ENCODE assay signal across 13 cellular contexts in the genomic region with DNA sequence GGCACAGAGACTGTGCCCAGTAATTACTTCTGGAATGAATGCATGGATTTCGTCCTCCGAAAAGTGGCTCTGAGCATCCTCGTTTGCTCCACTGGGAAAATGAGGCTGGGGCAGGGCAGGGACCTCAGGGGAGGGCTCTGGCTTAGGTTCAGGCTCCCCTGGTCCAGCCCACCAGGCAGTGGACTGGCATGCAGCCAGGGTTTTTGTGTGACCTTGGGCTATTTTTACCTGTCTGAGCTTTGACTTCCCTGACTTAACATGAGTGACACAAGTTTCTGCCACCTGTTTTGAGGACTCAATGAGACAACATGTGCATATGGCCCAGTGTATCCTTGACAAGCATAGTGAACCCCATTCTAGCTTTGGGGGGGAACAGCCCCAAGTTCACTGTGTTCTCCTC. TPM values are rescaled to one million over a fixed set of nuclear protein-coding genes. Genes with fewer than 3 reads are reported as not detected.
DNase-seq lines count a peak whose midpoint lies in the region; ATAC-seq and TF ChIP-seq lines count a peak whose summit lies in the region.
"Had no signal": no experiment of that assay in that cellular context is flagged by ENCODE, and none has a peak within 500 bp of the region (broad histone marks: within the 10 kb centered on the region; RNA-seq: fewer than 3 reads in every experiment).

No MANE protein-coding gene starts in this region.

- H3K9me3 ChIP-seq in tibial artery, result no peaks in the 10 kb centered on the region
- H3K9me3 ChIP-seq: spleen had no signal

- H3K27ac ChIP-seq in RWPE1, result peak overlapping the region; percentile 36; the same call in 1 of the 2 replicates
- peak overlapping the region; percentile 25 to 69 for H3K27ac ChIP-seq in tibial artery
- H3K27ac ChIP-seq: spleen had no signal

- POLR2A ChIA-PET in RWPE1 (lab: Yijun Ruan, JAX; ENCODE audit: low non-redundant PET), result no interaction called here

- no peaks in the 10 kb centered on the region for H3K9me3 Mint-ChIP-seq in activated naive CD8-positive, alpha-beta T cell (ENCODE audit: low read depth)
- no peaks in the 10 kb centered on the region for H3K9me3 Mint-ChIP-seq in activated naive CD8-positive, alpha-beta T cell treated with anti-CD3 and anti-CD28 coated beads for 36 hours
- no peaks in the 10 kb centered on the region for H3K9me3 Mint-ChIP-seq in memory B cell
- no peaks in the 10 kb centered on the region for H3K9me3 Mint-ChIP-seq in activated CD8-positive, alpha-beta memory T cell treated with anti-CD3 and anti-CD28 coated beads, Interleukin-2, amount 10 ng/mL, durations not matched to agents 7 days and 5 days (ENCODE audit: low read depth)

- H3K36me3 ChIP-seq in tibial artery, result peaks cover 0 to 22% (median 0%) of the 10 kb centered on the region in 3 donors

- peaks cover 6 to 28% (median 18%) of the 10 kb centered on the region in 4 donors for H3K4me1 ChIP-seq in tibial artery

- H3K27ac Mint-ChIP-seq in activated naive CD8-positive, alpha-beta T cell, result peak overlapping the region; percentile 54
- no peak overlapping the region for H3K27ac Mint-ChIP-seq in activated naive CD8-positive, alpha-beta T cell treated with anti-CD3 and anti-CD28 coated beads for 36 hours
- H3K27ac Mint-ChIP-seq in memory B cell, result no peak overlapping the region
- no peak overlapping the region for H3K27ac Mint-ChIP-seq in activated CD8-positive, alpha-beta memory T cell treated with anti-CD3 and anti-CD28 coated beads, Interleukin-2, amount 10 ng/mL, durations not matched to agents 7 days and 5 days

- peak overlapping the region; percentile 20 for H3K4me3 Mint-ChIP-seq in activated naive CD8-positive, alpha-beta T cell
- H3K4me3 Mint-ChIP-seq in activated naive CD8-positive, alpha-beta T cell treated with anti-CD3 and anti-CD28 coated beads for 36 hours, result no peak overlapping the region
- peak overlapping the region; percentile 81 for H3K4me3 Mint-ChIP-seq in memory B cell
- no peak overlapping the region for H3K4me3 Mint-ChIP-seq in activated CD8-positive, alpha-beta memory T cell treated with anti-CD3 and anti-CD28 coated beads, Interleukin-2, amount 10 ng/mL, durations not matched to agents 7 days and 5 days

- H3K4me3 ChIP-seq in tibial artery, result peak overlapping the region; percentile 50 to 51

- H3K27me3 Mint-ChIP-seq in activated naive CD8-positive, alpha-beta T cell, result no peaks in the 10 kb centered on the region
- no peaks in the 10 kb centered on the region for H3K27me3 Mint-ChIP-seq in activated naive CD8-positive, alpha-beta T cell treated with anti-CD3 and anti-CD28 coated beads for 36 hours
- no peaks in the 10 kb centered on the region for H3K27me3 Mint-ChIP-seq in memory B cell
- no peaks in the 10 kb centered on the region for H3K27me3 Mint-ChIP-seq in activated CD8-positive, alpha-beta memory T cell treated with anti-CD3 and anti-CD28 coated beads, Interleukin-2, amount 10 ng/mL, durations not matched to agents 7 days and 5 days

- peaks cover 7% of the 10 kb centered on the region for H3K36me3 Mint-ChIP-seq in activated naive CD8-positive, alpha-beta T cell
- peaks cover 14% of the 10 kb centered on the region for H3K36me3 Mint-ChIP-seq in activated naive CD8-positive, alpha-beta T cell treated with anti-CD3 and anti-CD28 coated beads for 36 hours
- H3K36me3 Mint-ChIP-seq in memory B cell, result peaks cover 7% of the 10 kb centered on the region
- no peaks in the 10 kb centered on the region for H3K36me3 Mint-ChIP-seq in activated CD8-positive, alpha-beta memory T cell treated with anti-CD3 and anti-CD28 coated beads, Interleukin-2, amount 10 ng/mL, durations not matched to agents 7 days and 5 days

- intact Hi-C loops in tibial artery (cut with DNase I; ENCODE audit: low total_unique reads), result loop anchor here (10.0 kb wide), 1 partner anchor 148 kb away; no protein-coding TSS in a partner anchor

- no peaks in the 10 kb centered on the region for H3K27me3 ChIP-seq in tibial artery
- H3K27me3 ChIP-seq: spleen had no signal

- CTCF ChIA-PET in RWPE1 (lab: Yijun Ruan, JAX), result interaction anchor here (0.6 to 1.4 kb wide), 11 partner anchors 8 to 1698 kb away, joined by 3 to 6 read pairs (median 4); no protein-coding TSS in a partner anchor
- CTCF ChIA-PET in activated CD8-positive, alpha-beta memory T cell treated with anti-CD3 and anti-CD28 coated beads, Interleukin-2, amount 10 ng/mL, durations not matched to agents 7 days and 5 days (lab: Charles Lee), result interaction anchor here (1.2 to 3.0 kb wide), 8 partner anchors 9 to 302 kb away, joined by 3 to 17 read pairs (median 6); no protein-coding TSS in a partner anchor

- peaks cover 8% of the 10 kb centered on the region for H3K4me1 Mint-ChIP-seq in activated naive CD8-positive, alpha-beta T cell (ENCODE audit: low read depth)
- peaks cover 1% of the 10 kb centered on the region for H3K4me1 Mint-ChIP-seq in activated naive CD8-positive, alpha-beta T cell treated with anti-CD3 and anti-CD28 coated beads for 36 hours
- peaks cover 19% of the 10 kb centered on the region for H3K4me1 Mint-ChIP-seq in memory B cell
- peaks cover 3% of the 10 kb centered on the region for H3K4me1 Mint-ChIP-seq in activated CD8-positive, alpha-beta memory T cell treated with anti-CD3 and anti-CD28 coated beads, Interleukin-2, amount 10 ng/mL, durations not matched to agents 7 days and 5 days

- DNase-seq in activated naive CD8-positive, alpha-beta T cell treated with anti-CD3 and anti-CD28 coated beads for 36 hours, result no peak
- DNase-seq in RWPE1 (ENCODE audit: low spot score), result no peak
- no peak for DNase-seq in memory B cell (ENCODE audit: low spot score in 2 of 2)
- DNase-seq in tibial artery, result no peak
- no peak for DNase-seq in activated CD8-positive, alpha-beta memory T cell treated with anti-CD3 and anti-CD28 coated beads, Interleukin-2, amount 10 ng/mL, durations not matched to agents 7 days and 5 days
- DNase-seq: activated CD4-positive, alpha-beta T cell treated with anti-CD3 and anti-CD28 coated beads, Interleukin-2, amount 50 U/mL, for 4 hours; activated effector memory CD4-positive, alpha-beta T cell treated with anti-CD3 and anti-CD28 coated beads, Interleukin-2, amount 50 U/mL, for 16 hours; NCI-H2081; spleen had no signal

- TF ChIP-seq CTCF in RWPE1 (conservative IDR thresholded peaks at IDR 0.05; ENCODE audit: low read depth), result no peak
- TF ChIP-seq CTCF in tibial artery (IDR thresholded peaks at IDR 0.05), result no peak

- ATAC-seq in memory B cell (ENCODE audit: low read depth) (no peak), GM18907 (IDR thresholded peaks at IDR 0.05; ENCODE audit: unreplicated experiment) (no peak), GM21360 (IDR thresholded peaks at IDR 0.05; ENCODE audit: unreplicated experiment) (no peak)
- ATAC-seq in activated CD8-positive, alpha-beta memory T cell treated with anti-CD3 and anti-CD28 coated beads, Interleukin-2, amount 10 ng/mL, durations not matched to agents 7 days and 5 days, result no peak

RNA-seq across cellular contexts. Expression of a gene that starts 32.6 kb away (rescaled TPM):
- not detected for total RNA-seq in activated naive CD8-positive, alpha-beta T cell treated with anti-CD3 and anti-CD28 coated beads for 36 hours
- total RNA-seq in activated CD8-positive, alpha-beta memory T cell treated with anti-CD3 and anti-CD28 coated beads, Interleukin-2, amount 10 ng/mL, durations not matched to agents 7 days and 5 days, result not detected
- total RNA-seq: spleen; T-helper 1 cell treated with Interleukin-12 subunit alpha and Interleukin-12 subunit beta and Interleukin-4 antibody, amounts not matched to agents 30 ng/mL and 1 ng/mL, for 36 hours had no signal

Comparison
In these comparisons a context has a peak if more than half of its experiments do, and no peak if none do; other contexts are left out.
1. H3K4me3 Mint-ChIP-seq: peak in activated naive CD8-positive, alpha-beta T cell (single experiment) and memory B cell (single experiment); none in activated naive CD8-positive, alpha-beta T cell treated with anti-CD3 and anti-CD28 coated beads for 36 hours (single experiment) and activated CD8-positive, alpha-beta memory T cell treated with anti-CD3 and anti-CD28 coated beads, Interleukin-2, amount 10 ng/mL, durations not matched to agents 7 days and 5 days (single experiment).